Comparison of ENCODE assay signal across 8 cellular contexts in genomic region chr11:117177534-117178209, GRCh38. TPM values are rescaled to one million over a fixed set of nuclear protein-coding genes. Genes with fewer than 3 reads are reported as not detected.
A peak's percentile ranks its signal among the peaks of the same experiment; 100 is the strongest.
DNase-seq lines count a peak whose midpoint lies in the region; ATAC-seq, FAIRE-seq and TF ChIP-seq lines count a peak whose summit lies in the region.

No MANE protein-coding gene starts in this region.

- peak overlapping the region; percentile 94 for H3K4me3 ChIP-seq in adipocyte (ENCODE audit: low read length)
- H3K4me3 ChIP-seq in keratinocyte (ENCODE audit: control insufficient read depth in 2 of 3, extremely low read depth in 1 of 3, insufficient read depth in 2 of 3, low read depth in 1 of 3, low read length in 3 of 3) = peak overlapping the region in 1 of 3 experiments; percentile 56
- H3K4me3 ChIP-seq in stomach smooth muscle (ENCODE audit: low read length in 2 of 2) = peak overlapping the region; percentile 74 to 90

- peak overlapping the region; percentile 95 for H3K4me3 Mint-ChIP-seq in T-helper 1 cell treated with Interleukin-12 subunit alpha and Interleukin-12 subunit beta and Interleukin-4 antibody, amounts not matched to agents 30 μg/mL and 1 μg/mL, for 36 hours

- H3K27ac ChIP-seq in keratinocyte (ENCODE audit: control insufficient read depth, insufficient read depth, low read length) (peak overlapping the region; percentile 66), stomach smooth muscle (ENCODE audit: low read length) (peak overlapping the region; percentile 93)

- H3K9ac ChIP-seq in adipocyte (ENCODE audit: low read length) (peak overlapping the region; percentile 96), keratinocyte (ENCODE audit: control insufficient read depth, extremely low read depth, insufficient read depth, low read length) (peak overlapping the region; percentile 79), stomach smooth muscle (ENCODE audit: low read length in 2 of 2) (peak overlapping the region; percentile 69 to 83)

- H3K4me2 ChIP-seq in keratinocyte (ENCODE audit: control insufficient read depth, extremely low read depth, insufficient read depth, low read depth, low read length) = peak overlapping the region; percentile 87

- peak overlapping the region; percentile 86 for H3K27ac Mint-ChIP-seq in T-helper 1 cell treated with Interleukin-12 subunit alpha and Interleukin-12 subunit beta and Interleukin-4 antibody, amounts not matched to agents 30 μg/mL and 1 μg/mL, for 36 hours

- H3K9me3 ChIP-seq in adipocyte (ENCODE audit: control insufficient read depth, low read length) = no peaks in the 10 kb centered on the region
- H3K9me3 ChIP-seq in keratinocyte (ENCODE audit: control insufficient read depth, low read depth, low read length) = no peaks in the 10 kb centered on the region
- no peaks in the 10 kb centered on the region for H3K9me3 ChIP-seq in stomach smooth muscle (ENCODE audit: control insufficient read depth in 2 of 2, low read length in 2 of 2)

- no peak for DNase-seq in T-helper 1 cell
- DNase-seq in adipocyte (ENCODE audit: low read depth) = peak; percentile 16
- no peak for DNase-seq in keratinocyte (ENCODE audit: low read depth, low spot score)
- DNase-seq in H54 (ENCODE audit: insufficient read length, low spot score) = no peak
- DNase-seq in GM10266 (ENCODE audit: extremely low spot score) = no peak

- TF ChIP-seq CTCF in keratinocyte (optimal IDR thresholded peaks at IDR 0.05 in 1 of 3, IDR thresholded peaks at IDR 0.05 in 1 of 3, conservative IDR thresholded peaks at IDR 0.05 in 1 of 3; ENCODE audit: extremely low read depth in 1 of 3, insufficient read depth in 2 of 3, low read length in 3 of 3) = no peak
- no peak for TF ChIP-seq CTCF in GM10266 (IDR thresholded peaks at IDR 0.05; ENCODE audit: control insufficient read depth, insufficient read depth, low read depth, missing control alignments)

- H3K79me2 ChIP-seq in keratinocyte (ENCODE audit: control insufficient read depth, insufficient read depth, low read length) = no peaks in the 10 kb centered on the region

- no peak for ATAC-seq in GM19463 (IDR thresholded peaks at IDR 0.05; ENCODE audit: unreplicated experiment)

- H3K36me3 Mint-ChIP-seq in T-helper 1 cell treated with Interleukin-12 subunit alpha and Interleukin-12 subunit beta and Interleukin-4 antibody, amounts not matched to agents 30 μg/mL and 1 μg/mL, for 36 hours (ENCODE audit: low read depth) = peaks cover 2% of the 10 kb centered on the region

- no peaks in the 10 kb centered on the region for H3K27me3 Mint-ChIP-seq in T-helper 1 cell treated with Interleukin-12 subunit alpha and Interleukin-12 subunit beta and Interleukin-4 antibody, amounts not matched to agents 30 μg/mL and 1 μg/mL, for 36 hours (ENCODE audit: low read depth)

- H3K4me1 ChIP-seq in adipocyte (ENCODE audit: control insufficient read depth, insufficient read depth, low read length) (peaks cover 55% of the 10 kb centered on the region), keratinocyte (ENCODE audit: control insufficient read depth, extremely low read depth, insufficient read depth, low read length) (peaks cover 22% of the 10 kb centered on the region), stomach smooth muscle (ENCODE audit: control insufficient read depth, insufficient read depth, low read length) (peaks cover 44% of the 10 kb centered on the region)

- no peaks in the 10 kb centered on the region for H3K9me3 Mint-ChIP-seq in T-helper 1 cell treated with Interleukin-12 subunit alpha and Interleukin-12 subunit beta and Interleukin-4 antibody, amounts not matched to agents 30 μg/mL and 1 μg/mL, for 36 hours

- peaks cover 27% of the 10 kb centered on the region for H3K4me1 Mint-ChIP-seq in T-helper 1 cell treated with Interleukin-12 subunit alpha and Interleukin-12 subunit beta and Interleukin-4 antibody, amounts not matched to agents 30 μg/mL and 1 μg/mL, for 36 hours (ENCODE audit: low read depth)

- dilution Hi-C loops in keratinocyte (cut with MboI; ENCODE audit: extremely low pct_ligation_motif_present, low sequenced_read_pairs) = no loop called here

- H3K36me3 ChIP-seq in adipocyte (ENCODE audit: control insufficient read depth, insufficient read depth, low read length, severe bottlenecking) = peaks cover 10% of the 10 kb centered on the region
- peaks cover 0 to 12% of the 10 kb centered on the region in 2 experiments for H3K36me3 ChIP-seq in keratinocyte (ENCODE audit: control insufficient read depth in 2 of 2, extremely low read depth in 1 of 2, insufficient read depth in 2 of 2, low read length in 2 of 2)
- H3K36me3 ChIP-seq in stomach smooth muscle (ENCODE audit: control insufficient read depth in 2 of 2, insufficient read depth in 2 of 2, low read length in 2 of 2) = peaks cover 6 to 9% of the 10 kb centered on the region in 2 donors

- H4K20me1 ChIP-seq in keratinocyte (ENCODE audit: control insufficient read depth, extremely low read depth, insufficient read depth, low read length) = no peaks in the 10 kb centered on the region

- FAIRE-seq in keratinocyte (lab: Jason Lieb, UNC) (no peak), H54 (lab: Jason Lieb, UNC) (no peak)

- H3K27me3 ChIP-seq in adipocyte (replicated peaks; ENCODE audit: control insufficient read depth, insufficient read depth, low read length) (no peaks in the 10 kb centered on the region), keratinocyte (ENCODE audit: control insufficient read depth, extremely low read depth, insufficient read depth, low read length) (no peaks in the 10 kb centered on the region), stomach smooth muscle (ENCODE audit: control insufficient read depth in 1 of 2, insufficient read depth in 2 of 2, low read length in 2 of 2) (no peaks in the 10 kb centered on the region)

- no peak for TF ChIP-seq POLR2A in H54 (IDR thresholded peaks at IDR 0.05; ENCODE audit: low read depth, low read length)

- H2AFZ ChIP-seq in keratinocyte (ENCODE audit: control insufficient read depth, low read length) = peak overlapping the region; percentile 43

- no peaks in the 10 kb centered on the region for H3K9me1 ChIP-seq in keratinocyte (ENCODE audit: control insufficient read depth, extremely low read depth, insufficient read depth, low read length)

RNA-seq across cellular contexts. Expression of gene SIDT2, which starts 0.9 kb away (rescaled TPM):
- polyA plus RNA-seq in keratinocyte = 9.8 to 14.3 TPM (median 12.6 TPM) in 3 replicates
- polyA plus RNA-seq in keratinocyte (2011; ENCODE audit: low read depth) = 24.4 TPM
- polyA plus RNA-seq in keratinocyte (2011; cell fraction: cytosol; rRNA removed) = 11.1 and 11.9 TPM in 2 replicates
- polyA plus RNA-seq in keratinocyte (2011; cell fraction: nucleus; rRNA removed) = 53.7 and 63.4 TPM in 2 replicates
- 11.4 and 17.9 TPM in 2 replicates for polyA plus RNA-seq in keratinocyte (2012; ENCODE audit: low replicate concordance)
- 34.9 to 72.0 TPM (median 34.9 TPM) in 3 replicates for polyA minus RNA-seq in keratinocyte
- polyA minus RNA-seq in keratinocyte (2011; cell fraction: cytosol; rRNA and poly(A)+ RNA removed) = 13.2 TPM
- polyA minus RNA-seq in keratinocyte (2011; cell fraction: nucleus; rRNA and poly(A)+ RNA removed) = 39.6 and 59.0 TPM in 2 replicates

RNA-seq across cellular contexts. Expression of gene TAGLN, which starts 21.5 kb away (rescaled TPM):
- 20.5 to 85.4 TPM (median 26.6 TPM) in 3 replicates for polyA plus RNA-seq in keratinocyte
- polyA plus RNA-seq in keratinocyte (2011; ENCODE audit: low read depth) = 72.5 TPM
- 56.0 and 112 TPM in 2 replicates for polyA plus RNA-seq in keratinocyte (2011; cell fraction: cytosol; rRNA removed)
- 50.5 and 81.3 TPM in 2 replicates for polyA plus RNA-seq in keratinocyte (2011; cell fraction: nucleus; rRNA removed)
- polyA plus RNA-seq in keratinocyte (2012; ENCODE audit: low replicate concordance) = 14.5 and 64.7 TPM in 2 replicates
- polyA minus RNA-seq in keratinocyte = 4.3 to 37.9 TPM (median 8.0 TPM) in 3 replicates
- polyA minus RNA-seq in keratinocyte (2011; cell fraction: cytosol; rRNA and poly(A)+ RNA removed) = 25.7 TPM
- polyA minus RNA-seq in keratinocyte (2011; cell fraction: nucleus; rRNA and poly(A)+ RNA removed) = 18.9 and 34.0 TPM in 2 replicates

RNA-seq across cellular contexts. Expression of gene PAFAH1B2, which starts 33.6 kb away (rescaled TPM):
- 66.0 to 101 TPM (median 76.4 TPM) in 3 replicates for polyA plus RNA-seq in keratinocyte
- 132 TPM for polyA plus RNA-seq in keratinocyte (2011; ENCODE audit: low read depth)
- 58.2 and 76.3 TPM in 2 replicates for polyA plus RNA-seq in keratinocyte (2011; cell fraction: cytosol; rRNA removed)
- polyA plus RNA-seq in keratinocyte (2011; cell fraction: nucleus; rRNA removed) = 73.7 TPM in 2 replicates
- 35.5 and 72.5 TPM in 2 replicates for polyA plus RNA-seq in keratinocyte (2012; ENCODE audit: low replicate concordance)
- polyA minus RNA-seq in keratinocyte = 135 to 219 TPM (median 218 TPM) in 3 replicates
- polyA minus RNA-seq in keratinocyte (2011; cell fraction: cytosol; rRNA and poly(A)+ RNA removed) = 116 TPM
- 54.7 and 105 TPM in 2 replicates for polyA minus RNA-seq in keratinocyte (2011; cell fraction: nucleus; rRNA and poly(A)+ RNA removed)

RNA-seq across cellular contexts. Expression of gene PCSK7, which starts 54.2 kb away (rescaled TPM):
- 32.9 to 48.6 TPM (median 35.4 TPM) in 3 replicates for polyA plus RNA-seq in keratinocyte
- 15.4 TPM for polyA plus RNA-seq in keratinocyte (2011; ENCODE audit: low read depth)
- polyA plus RNA-seq in keratinocyte (2011; cell fraction: cytosol; rRNA removed) = 21.9 and 32.8 TPM in 2 replicates
- polyA plus RNA-seq in keratinocyte (2011; cell fraction: nucleus; rRNA removed) = 113 and 135 TPM in 2 replicates
- 23.6 and 36.6 TPM in 2 replicates for polyA plus RNA-seq in keratinocyte (2012; ENCODE audit: low replicate concordance)
- polyA minus RNA-seq in keratinocyte = 54.1 to 67.0 TPM (median 58.0 TPM) in 3 replicates
- polyA minus RNA-seq in keratinocyte (2011; cell fraction: cytosol; rRNA and poly(A)+ RNA removed) = 55.1 TPM
- polyA minus RNA-seq in keratinocyte (2011; cell fraction: nucleus; rRNA and poly(A)+ RNA removed) = 59.5 and 89.2 TPM in 2 replicates

RNA-seq across cellular contexts. Expression of gene RNF214, which starts 54.8 kb away (rescaled TPM):
- 8.1 to 11.8 TPM (median 11.3 TPM) in 3 replicates for polyA plus RNA-seq in keratinocyte
- 25.3 TPM for polyA plus RNA-seq in keratinocyte (2011; ENCODE audit: low read depth)
- 10.0 and 10.2 TPM in 2 replicates for polyA plus RNA-seq in keratinocyte (2011; cell fraction: cytosol; rRNA removed)
- polyA plus RNA-seq in keratinocyte (2011; cell fraction: nucleus; rRNA removed) = 16.0 and 16.9 TPM in 2 replicates
- 8.7 and 8.8 TPM in 2 replicates for polyA plus RNA-seq in keratinocyte (2012; ENCODE audit: low replicate concordance)
- polyA minus RNA-seq in keratinocyte = 19.0 to 33.1 TPM (median 21.6 TPM) in 3 replicates
- 9.0 TPM for polyA minus RNA-seq in keratinocyte (2011; cell fraction: cytosol; rRNA and poly(A)+ RNA removed)
- 11.7 and 14.7 TPM in 2 replicates for polyA minus RNA-seq in keratinocyte (2011; cell fraction: nucleus; rRNA and poly(A)+ RNA removed)
